ENCODE assay signal across 10 cellular contexts in the genomic region with DNA sequence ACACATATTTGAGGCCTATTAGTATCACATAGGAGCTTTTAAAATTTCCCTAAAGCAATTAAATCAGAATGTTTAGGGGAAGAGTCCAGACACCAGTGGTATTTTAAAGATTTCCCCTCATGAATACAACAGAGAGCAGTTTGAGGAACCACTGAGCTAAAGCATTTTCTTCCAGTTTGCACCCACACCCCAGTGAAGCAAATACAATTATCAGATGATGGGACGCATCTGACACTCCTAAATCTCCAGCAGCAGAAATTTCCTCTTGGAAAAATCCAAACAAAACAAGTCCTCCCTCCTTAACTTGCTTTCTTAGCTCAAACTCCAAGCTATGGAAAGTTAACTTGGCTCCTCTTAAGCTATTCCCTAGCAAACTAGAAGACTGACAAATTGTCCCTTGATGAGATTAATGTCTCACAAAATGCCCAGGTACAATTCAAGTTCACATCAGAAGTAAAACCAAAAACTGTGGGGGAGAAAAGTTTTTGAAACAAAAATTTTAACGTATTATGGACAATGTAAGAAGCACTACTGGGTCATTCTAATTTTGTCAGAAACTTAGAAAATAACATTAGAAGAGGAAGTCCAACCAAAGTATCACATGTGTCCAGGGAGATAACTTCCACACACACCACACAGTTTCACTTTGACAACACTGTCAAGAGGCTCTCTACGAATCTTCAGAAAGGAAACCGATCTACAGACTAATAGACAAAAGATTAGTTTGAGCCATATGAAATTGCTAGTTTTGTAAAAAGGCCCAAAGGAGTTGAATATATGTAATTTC.
A peak's percentile ranks its signal among the peaks of the same experiment; 100 is the strongest.
DNase-seq lines count a peak whose midpoint lies in the region; ATAC-seq, FAIRE-seq and TF ChIP-seq lines count a peak whose summit lies in the region.
"Had no signal": no experiment of that assay in that cellular context is flagged by ENCODE, and none has a peak within 500 bp of the region (broad histone marks: within the 10 kb centered on the region; RNA-seq: fewer than 3 reads in every experiment).

No MANE protein-coding gene starts in this region.

- in situ Hi-C loops in KBM-7 (cut with MboI; ENCODE audit: low pct_unique_long_range_greater_than_20kb, low sequenced_read_pairs) = no loop called here

- no peaks in the 10 kb centered on the region for H3K9me3 Mint-ChIP-seq in immature natural killer cell
- no peaks in the 10 kb centered on the region for H3K9me3 Mint-ChIP-seq in activated CD4-positive, alpha-beta memory T cell treated with anti-CD3 and anti-CD28 coated beads, Interleukin-2, amount 10 ng/mL, durations not matched to agents 7 days and 5 days

- H3K27ac Mint-ChIP-seq in immature natural killer cell = peak overlapping the region in 5 of 6 donors; percentile 0 to 38 (median 2)
- no peak overlapping the region for H3K27ac Mint-ChIP-seq in activated CD4-positive, alpha-beta memory T cell treated with anti-CD3 and anti-CD28 coated beads, Interleukin-2, amount 10 ng/mL, durations not matched to agents 7 days and 5 days

- CTCF ChIA-PET in activated CD4-positive, alpha-beta memory T cell treated with anti-CD3 and anti-CD28 coated beads, Interleukin-2, amount 10 ng/mL, durations not matched to agents 7 days and 5 days (lab: Charles Lee) = interaction anchor here (1.0 to 1.3 kb wide), 2 partner anchors 73 to 177 kb away, joined by 3 to 4 read pairs; no protein-coding TSS in a partner anchor

- H3K4me3 Mint-ChIP-seq in immature natural killer cell = peak overlapping the region in 2 of 5 donors; percentile 4 to 10
- no peak overlapping the region for H3K4me3 Mint-ChIP-seq in activated CD4-positive, alpha-beta memory T cell treated with anti-CD3 and anti-CD28 coated beads, Interleukin-2, amount 10 ng/mL, durations not matched to agents 7 days and 5 days

- H3K36me3 Mint-ChIP-seq in immature natural killer cell = peaks cover 0 to 16% (median 5%) of the 10 kb centered on the region in 3 donors
- H3K36me3 Mint-ChIP-seq in activated CD4-positive, alpha-beta memory T cell treated with anti-CD3 and anti-CD28 coated beads, Interleukin-2, amount 10 ng/mL, durations not matched to agents 7 days and 5 days (ENCODE audit: low read depth) = no peaks in the 10 kb centered on the region

- peaks cover 0 to 1% (median 0%) of the 10 kb centered on the region in 3 donors for H3K27me3 Mint-ChIP-seq in immature natural killer cell (ENCODE audit: low read depth in 3 of 3)
- H3K27me3 Mint-ChIP-seq in activated CD4-positive, alpha-beta memory T cell treated with anti-CD3 and anti-CD28 coated beads, Interleukin-2, amount 10 ng/mL, durations not matched to agents 7 days and 5 days = no peaks in the 10 kb centered on the region

- peak; percentile 90 for ATAC-seq in GM21619 (IDR thresholded peaks at IDR 0.05; ENCODE audit: unreplicated experiment)

- H3K4me1 Mint-ChIP-seq in immature natural killer cell = peaks cover 13 to 17% of the 10 kb centered on the region in 2 donors
- peaks cover 20% of the 10 kb centered on the region for H3K4me1 Mint-ChIP-seq in activated CD4-positive, alpha-beta memory T cell treated with anti-CD3 and anti-CD28 coated beads, Interleukin-2, amount 10 ng/mL, durations not matched to agents 7 days and 5 days

- FAIRE-seq in GM12892 (lab: Jason Lieb, UNC) = peak; percentile 93
- FAIRE-seq: frontal cortex, TTC549 had no signal

- no peak for TF ChIP-seq POLR2A in GM12892 (IDR thresholded peaks at IDR 0.05; ENCODE audit: low read depth, low read length)

- POLR2A ChIA-PET in activated CD4-positive, alpha-beta memory T cell treated with anti-CD3 and anti-CD28 coated beads, Interleukin-2, amount 10 ng/mL, durations not matched to agents 7 days and 5 days (lab: Charles Lee) = interaction anchor here (0.8 kb wide), 1 partner anchor 74 kb away, joined by 3 read pairs; a partner anchor contains a TSS

- no peak for DNase-seq in GM12892 (ENCODE audit: insufficient read length)
- peak; percentile 79 for DNase-seq in KBM-7
- peak in 1 of 3 donors; percentile 2 for DNase-seq in immature natural killer cell
- no peak for DNase-seq in AG08395 (ENCODE audit: low spot score)
- no peak for DNase-seq in NCI-H1436 (lab: John Stamatoyannopoulos, UW)
- no peak for DNase-seq in activated CD4-positive, alpha-beta memory T cell treated with anti-CD3 and anti-CD28 coated beads, Interleukin-2, amount 10 ng/mL, durations not matched to agents 7 days and 5 days
- no peak for DNase-seq in NCI-H2171 (lab: John Stamatoyannopoulos, UW)
